ENCODE assay signal across 9 cellular contexts in the genomic region with DNA sequence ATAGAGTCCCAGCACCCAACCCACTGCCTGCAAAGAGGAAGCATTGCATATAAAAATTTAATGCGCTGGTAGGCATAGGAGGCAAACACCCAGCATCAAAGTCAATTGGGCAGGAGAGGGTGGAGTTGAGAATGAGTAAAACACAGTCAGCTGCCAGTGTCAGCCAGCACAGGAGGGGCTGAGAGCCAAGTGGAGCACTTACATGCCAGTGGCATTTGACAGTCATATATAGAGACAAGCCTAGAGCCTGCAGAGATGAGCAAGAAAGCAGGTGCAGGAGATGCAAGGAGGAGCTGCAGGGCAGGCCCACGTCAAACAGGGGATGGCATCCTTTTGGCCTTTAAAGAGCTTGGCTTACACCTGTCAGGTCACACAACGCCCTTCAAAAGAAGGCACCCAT.
A peak's percentile ranks its signal among the peaks of the same experiment; 100 is the strongest.
DNase-seq lines count a peak whose midpoint lies in the region; ATAC-seq and TF ChIP-seq lines count a peak whose summit lies in the region.
"Had no signal": no experiment of that assay in that cellular context is flagged by ENCODE, and none has a peak within 500 bp of the region (broad histone marks: within the 10 kb centered on the region; RNA-seq: fewer than 3 reads in every experiment).

No MANE protein-coding gene starts in this region.

- no peaks in the 10 kb centered on the region for H3F3A ChIP-seq in DOHH2 (ENCODE audit: control insufficient read depth, insufficient read depth)

- no peaks in the 10 kb centered on the region for H3K9me3 Mint-ChIP-seq in central memory CD8-positive, alpha-beta T cell

- H3K9me3 ChIP-seq in DOHH2 (ENCODE audit: control insufficient read depth, insufficient read depth, low read length): no peaks in the 10 kb centered on the region

- H3K79me2 ChIP-seq in DOHH2 (ENCODE audit: control insufficient read depth, low read length): no peaks in the 10 kb centered on the region

- no peak overlapping the region for H3K27ac ChIP-seq in DOHH2 (ENCODE audit: low read depth, low read length)

- no peak for TF ChIP-seq CTCF in DOHH2 (IDR thresholded peaks at IDR 0.05; ENCODE audit: low read depth, low read length, poor library complexity, severe bottlenecking)

- peaks cover 38% of the 10 kb centered on the region for H3K4me1 ChIP-seq in DOHH2 (ENCODE audit: control insufficient read depth, low read length)

- H3K4me2 ChIP-seq in DOHH2 (ENCODE audit: low read length): peak overlapping the region; percentile 68; the same call in 1 of the 2 replicates

- H3K4me3 ChIP-seq in DOHH2 (ENCODE audit: low read length): no peak overlapping the region

- no peaks in the 10 kb centered on the region for H3K36me3 ChIP-seq in DOHH2 (ENCODE audit: control insufficient read depth, low read length)

- peak overlapping the region; percentile 48 for H3K4me3 Mint-ChIP-seq in central memory CD8-positive, alpha-beta T cell

- peak overlapping the region; percentile 38 for H3K27ac Mint-ChIP-seq in central memory CD8-positive, alpha-beta T cell (ENCODE audit: low read depth)

- no peaks in the 10 kb centered on the region for H3K9me2 ChIP-seq in DOHH2 (replicated peaks; ENCODE audit: control insufficient read depth, low read length)

- DNase-seq in AG08395 (ENCODE audit: low spot score) (peak; percentile 12), NCI-H345 treated with DMSO at 0.1 percent for 48 hours (lab: John Stamatoyannopoulos, UW; ENCODE audit: unreplicated experiment) (peak; percentile 47), foreskin melanocyte (no peak), NCI-H2171 (lab: John Stamatoyannopoulos, UW) (no peak)
- DNase-seq in central memory CD8-positive, alpha-beta T cell (ENCODE audit: low spot score in 2 of 2): no peak
- DNase-seq: activated CD4-positive, CD25-positive, alpha-beta regulatory T cell treated with anti-CD3 and anti-CD28 coated beads, Interleukin-2, amount 50 U/mL, for 72 hours had no signal

- no peaks in the 10 kb centered on the region for H3K36me3 Mint-ChIP-seq in central memory CD8-positive, alpha-beta T cell (ENCODE audit: insufficient read depth)

- H3K4me1 Mint-ChIP-seq in central memory CD8-positive, alpha-beta T cell: peaks cover 24% of the 10 kb centered on the region

- no peaks in the 10 kb centered on the region for H3K27me3 ChIP-seq in DOHH2 (ENCODE audit: control insufficient read depth, low read length)

- H3K27me3 Mint-ChIP-seq in central memory CD8-positive, alpha-beta T cell: no peaks in the 10 kb centered on the region

- no peak for ATAC-seq in central memory CD8-positive, alpha-beta T cell (replicated peaks; ENCODE audit: extremely low read depth, poor library complexity, severe bottlenecking)
- no peak for ATAC-seq in GM18870 (IDR thresholded peaks at IDR 0.05; ENCODE audit: unreplicated experiment)
- ATAC-seq in HG03025 (IDR thresholded peaks at IDR 0.05; ENCODE audit: low FRiP score, unreplicated experiment): no peak

- no peaks in the 10 kb centered on the region for H4K20me1 ChIP-seq in DOHH2 (ENCODE audit: control insufficient read depth, insufficient read depth, low read depth, low read length)

Comparison
In these comparisons a context has a peak if more than half of its experiments do, and no peak if none do; other contexts are left out.
1. DNase-seq: peak in AG08395 (single experiment) and NCI-H345 treated with DMSO at 0.1 percent for 48 hours (single experiment); none in central memory CD8-positive, alpha-beta T cell (0 of 2), foreskin melanocyte (single experiment) and NCI-H2171 (single experiment).